Comparison of ENCODE assay signal across 11 cellular contexts in genomic region chr10:25465582-25466372, GRCh38.
DNase-seq lines count a peak whose midpoint lies in the region; ATAC-seq and TF ChIP-seq lines count a peak whose summit lies in the region.
"Had no signal": no experiment of that assay in that cellular context is flagged by ENCODE, and none has a peak within 500 bp of the region (broad histone marks: within the 10 kb centered on the region; RNA-seq: fewer than 3 reads in every experiment).

No MANE protein-coding gene starts in this region.

- H2BK5ac ChIP-seq in trophoblast cell (ENCODE audit: low read depth, low read length, poor library complexity) = no peak overlapping the region

- H3F3A ChIP-seq in PC-3 (ENCODE audit: low read length, unreplicated experiment) = no peaks in the 10 kb centered on the region

- WGBS in trophoblast cell (ENCODE audit: extremely low coverage, insufficient coverage, insufficient read length) = no CpG with 5 or more reads among the region's 20 CpGs

- no peak overlapping the region for H2BK12ac ChIP-seq in trophoblast cell (ENCODE audit: low read length)

- no peak overlapping the region for H4K91ac ChIP-seq in trophoblast cell (ENCODE audit: low read depth, low read length)

- H3K27me3 ChIP-seq in DND-41 (ENCODE audit: insufficient read depth, low read length, poor library complexity) (no peaks in the 10 kb centered on the region), PC-3 (ENCODE audit: low read length) (no peaks in the 10 kb centered on the region), trophoblast cell (ENCODE audit: insufficient read depth, low read length) (no peaks in the 10 kb centered on the region), brain microvascular endothelial cell (replicated peaks) (no peaks in the 10 kb centered on the region)
- H3K27me3 ChIP-seq: esophagus muscularis mucosa, Peyer's patch had no signal

- no peak overlapping the region for H3K14ac ChIP-seq in trophoblast cell (ENCODE audit: low read length)

- CTCF ChIA-PET in PC-3 (lab: Charles Lee) = no interaction called here

- peak overlapping the region; percentile 40 for H2AFZ ChIP-seq in DND-41 (ENCODE audit: low read depth, low read length)
- H2AFZ ChIP-seq in PC-3 (ENCODE audit: low read length) = no peak overlapping the region
- no peak overlapping the region for H2AFZ ChIP-seq in trophoblast cell (ENCODE audit: insufficient read depth, low read length, poor library complexity)

- H3K27ac ChIP-seq in DND-41 (ENCODE audit: low read length) (no peak overlapping the region), PC-3 (ENCODE audit: low read length) (no peak overlapping the region), trophoblast cell (ENCODE audit: low read depth, low read length) (no peak overlapping the region), brain microvascular endothelial cell (no peak overlapping the region)
- H3K27ac ChIP-seq: esophagus muscularis mucosa, Peyer's patch had no signal

- ATAC-seq in DND-41 (ENCODE audit: insufficient read depth, low read depth) (peak; percentile 93), PC-3 (no peak), HG03460 (IDR thresholded peaks at IDR 0.05; ENCODE audit: unreplicated experiment) (no peak)

- no peaks in the 10 kb centered on the region for H3K79me1 ChIP-seq in trophoblast cell (ENCODE audit: low read length)

- H3K4me2 ChIP-seq in DND-41 (ENCODE audit: insufficient read depth, low read length) (peak overlapping the region; percentile 49), PC-3 (ENCODE audit: low read length) (peak overlapping the region; percentile 26; the same call in 1 of the 2 replicates), trophoblast cell (ENCODE audit: low read length) (no peak overlapping the region)

- peaks cover 7% of the 10 kb centered on the region; the same call in 1 of the 2 replicates for H3K4me1 ChIP-seq in DND-41 (ENCODE audit: insufficient read depth, low read length)
- no peaks in the 10 kb centered on the region for H3K4me1 ChIP-seq in PC-3 (ENCODE audit: insufficient read depth, low read length)
- H3K4me1 ChIP-seq in trophoblast cell (ENCODE audit: control insufficient read depth in 1 of 2, insufficient read depth in 2 of 2, low read length in 2 of 2) = no peaks in the 10 kb centered on the region
- H3K4me1 ChIP-seq: esophagus muscularis mucosa, Peyer's patch had no signal

- H3K9me3 ChIP-seq in DND-41 (ENCODE audit: insufficient read depth, low read length, severe bottlenecking) (no peaks in the 10 kb centered on the region), PC-3 (ENCODE audit: low read length) (no peaks in the 10 kb centered on the region), trophoblast cell (ENCODE audit: insufficient read depth, low read depth, low read length) (no peaks in the 10 kb centered on the region)
- H3K9me3 ChIP-seq: Peyer's patch had no signal

- TF ChIP-seq CTCF in DND-41 (IDR thresholded peaks at IDR 0.05; ENCODE audit: borderline replicate concordance, extremely low read depth, low read length, poor library complexity, severe bottlenecking) (no peak), PC-3 (conservative IDR thresholded peaks at IDR 0.05; ENCODE audit: low read depth, low read length) (no peak), brain microvascular endothelial cell (IDR thresholded peaks at IDR 0.05; ENCODE audit: low read depth, low read length, missing control alignments) (no peak)

- H3K9me2 ChIP-seq in PC-3 (replicated peaks; ENCODE audit: low read length) = no peaks in the 10 kb centered on the region

- H4K8ac ChIP-seq in trophoblast cell (ENCODE audit: low read depth, low read length) = no peak overlapping the region

- no peak overlapping the region for H2BK120ac ChIP-seq in trophoblast cell (ENCODE audit: insufficient read depth, low read length, poor library complexity)

- no TSS peak for BruUV-seq in PC-3 (replicated peaks; lab: Mats Ljungman, UMichigan)

- in situ Hi-C loops in brain microvascular endothelial cell (cut with HindIII; ENCODE audit: low pct_ligation_motif_present, low sequenced_read_pairs) = no loop called here

- no peak overlapping the region for H3K23ac ChIP-seq in trophoblast cell (ENCODE audit: low read length)

- no peak overlapping the region for H3K4ac ChIP-seq in trophoblast cell (ENCODE audit: low read depth, low read length)

- peak overlapping the region in 1 of 2 experiments; percentile 31; a peak in 2 of 4 replicates for H3K4me3 ChIP-seq in DND-41 (ENCODE audit: low read depth in 1 of 2, low read length in 2 of 2)
- no peak overlapping the region for H3K4me3 ChIP-seq in PC-3 (ENCODE audit: low read length)
- H3K4me3 ChIP-seq in trophoblast cell (ENCODE audit: low read depth, low read length) = no peak overlapping the region
- no peak overlapping the region for H3K4me3 ChIP-seq in brain microvascular endothelial cell (ENCODE audit: low read depth, low read length)
- H3K4me3 ChIP-seq: esophagus muscularis mucosa had no signal

- H4K20me1 ChIP-seq in DND-41 (ENCODE audit: insufficient read depth, low read length) (no peaks in the 10 kb centered on the region), PC-3 (ENCODE audit: low read length) (no peaks in the 10 kb centered on the region)

- H3K79me2 ChIP-seq in DND-41 (ENCODE audit: insufficient read depth, low read length) (no peaks in the 10 kb centered on the region), PC-3 (ENCODE audit: low read length) (no peaks in the 10 kb centered on the region), trophoblast cell (ENCODE audit: control insufficient read depth, insufficient read depth, low read length, poor library complexity) (no peaks in the 10 kb centered on the region)

- H2AK5ac ChIP-seq in trophoblast cell (ENCODE audit: low read length) = no peak overlapping the region

- H3K36me3 ChIP-seq in DND-41 (ENCODE audit: insufficient read depth, low read length) (no peaks in the 10 kb centered on the region), PC-3 (ENCODE audit: low read depth, low read length) (no peaks in the 10 kb centered on the region), trophoblast cell (ENCODE audit: control insufficient read depth in 1 of 2, insufficient read depth in 2 of 2, low read length in 2 of 2) (no peaks in the 10 kb centered on the region), brain microvascular endothelial cell (replicated peaks) (no peaks in the 10 kb centered on the region)
- H3K36me3 ChIP-seq: esophagus muscularis mucosa, Peyer's patch had no signal

- peak; percentile 77 for DNase-seq in DND-41
- peak; percentile 44 for DNase-seq in NCI-H146 treated with DMSO at 0.1 percent for 48 hours (lab: John Stamatoyannopoulos, UW; ENCODE audit: unreplicated experiment)
- no peak for DNase-seq in PC-3
- DNase-seq in trophoblast cell = peak; percentile 39 to 58
- no peak for DNase-seq in hepatic stellate cell (ENCODE audit: low spot score)
- DNase-seq in brain microvascular endothelial cell = no peak
- DNase-seq: Calu3, NCI-H1092 treated with DMSO at 0.1 percent for 48 hours, Peyer's patch had no signal

- H3K18ac ChIP-seq in trophoblast cell (ENCODE audit: low read length) = no peak overlapping the region

- POLR2A ChIA-PET in PC-3 (lab: Charles Lee; ENCODE audit: unreplicated experiment) = no interaction called here

- no peak overlapping the region for H4K12ac ChIP-seq in trophoblast cell (ENCODE audit: low read depth, low read length)

- peak overlapping the region; percentile 17; the same call in 1 of the 2 replicates for H3K9ac ChIP-seq in DND-41 (ENCODE audit: low read depth, low read length)
- H3K9ac ChIP-seq in PC-3 (ENCODE audit: low read length) = no peak overlapping the region
- no peak overlapping the region for H3K9ac ChIP-seq in trophoblast cell (ENCODE audit: low read length)

- intact Hi-C loops in PC-3 (cut with micrococcal nuclease) = no loop called here

Comparison
In these comparisons a context has a peak if more than half of its experiments do, and no peak if none do; other contexts are left out.
1. DNase-seq: peak in DND-41 (single experiment), NCI-H146 treated with DMSO at 0.1 percent for 48 hours (single experiment) and trophoblast cell (2 of 2); none in PC-3 (single experiment), hepatic stellate cell (single experiment) and brain microvascular endothelial cell (single experiment).